8 cellular contexts compared by ENCODE assay signal in the genomic region with DNA sequence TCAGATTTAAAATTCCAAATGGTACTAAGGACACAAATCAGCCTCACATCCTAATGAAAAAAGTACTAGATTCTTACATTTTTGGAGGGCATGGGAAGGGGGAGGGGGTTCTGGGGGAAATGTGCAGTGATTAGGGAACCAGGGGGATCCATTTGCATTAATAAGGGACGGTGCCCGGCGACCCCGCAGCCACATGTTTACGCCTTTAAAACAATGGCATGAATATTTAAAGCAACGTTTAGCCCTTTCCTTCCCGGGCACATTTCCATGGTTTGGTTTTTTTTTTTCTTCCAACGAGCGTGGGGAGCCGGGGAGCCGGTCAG. TPM values are rescaled to one million over a fixed set of nuclear protein-coding genes. Genes with fewer than 3 reads are reported as not detected.
A peak's percentile ranks its signal among the peaks of the same experiment; 100 is the strongest.
DNase-seq lines count a peak whose midpoint lies in the region; ATAC-seq, FAIRE-seq and TF ChIP-seq lines count a peak whose summit lies in the region.

No MANE protein-coding gene starts in this region.

- peak overlapping the region; percentile 97 for H3K27ac ChIP-seq in A673 (ENCODE audit: low read depth, low read length, poor library complexity, severe bottlenecking)
- peak overlapping the region; percentile 97 for H3K27ac ChIP-seq in HUES6 (ENCODE audit: low read depth, low read length)

- ATAC-seq in mucosa of descending colon (no peak), HG03565 (IDR thresholded peaks at IDR 0.05; ENCODE audit: unreplicated experiment) (no peak), HG02938 (IDR thresholded peaks at IDR 0.05; ENCODE audit: unreplicated experiment) (no peak), GM18519 (IDR thresholded peaks at IDR 0.05; ENCODE audit: low FRiP score, unreplicated experiment) (no peak)

- POLR2A ChIA-PET in A673 (lab: Charles Lee; ENCODE audit: low non-redundant PET), result no interaction called here

- H3K36me3 ChIP-seq in A673 (ENCODE audit: insufficient read depth, low read length, poor library complexity, severe bottlenecking) (peaks cover 16% of the 10 kb centered on the region), HUES6 (ENCODE audit: control insufficient read depth, insufficient read depth, low read length) (peaks cover 29% of the 10 kb centered on the region), bronchial epithelial cell (ENCODE audit: control insufficient read depth, insufficient read depth, low read length) (peaks cover 4% of the 10 kb centered on the region), mucosa of descending colon (ENCODE audit: low read depth) (no peaks in the 10 kb centered on the region)

- DNase-seq in A673 (ENCODE audit: low spot score) (peak; percentile 15), bronchial epithelial cell (ENCODE audit: low read depth) (no peak), mucosa of descending colon (peak in 1 of 3 donors; percentile 28), erythroblast (lab: John Stamatoyannopoulos, UW) (no peak)

- CTCF ChIA-PET in A673 (lab: Charles Lee), result no interaction called here

- H3K27me3 ChIP-seq in A673 (replicated peaks; ENCODE audit: insufficient read depth, low read depth, low read length, poor library complexity) (no peaks in the 10 kb centered on the region), HUES6 (ENCODE audit: control insufficient read depth, insufficient read depth, low read length) (peaks cover 19% of the 10 kb centered on the region; the same call in 1 of the 2 replicates), bronchial epithelial cell (ENCODE audit: control insufficient read depth, insufficient read depth, low read length) (peaks cover 2% of the 10 kb centered on the region)

- no peak for TF ChIP-seq POLR2A in erythroblast (IDR thresholded peaks at IDR 0.05; ENCODE audit: low read length)

- H3K9me3 ChIP-seq in A673 (ENCODE audit: low read depth, low read length, poor library complexity, severe bottlenecking) (no peaks in the 10 kb centered on the region), HUES6 (ENCODE audit: control insufficient read depth, insufficient read depth, low read depth, low read length) (no peaks in the 10 kb centered on the region), mucosa of descending colon (no peaks in the 10 kb centered on the region)

- no TSS peak for BruUV-seq in A673 (replicated peaks; lab: Mats Ljungman, UMichigan)

- peak overlapping the region; percentile 92 for H3K9ac ChIP-seq in HUES6 (ENCODE audit: low read length)

- TF ChIP-seq CTCF in A673 (conservative IDR thresholded peaks at IDR 0.05; ENCODE audit: low read depth, low read length) (no peak), bronchial epithelial cell (IDR thresholded peaks at IDR 0.05; ENCODE audit: insufficient read depth, low read length, severe bottlenecking) (no peak), mucosa of descending colon (IDR thresholded peaks at IDR 0.05) (no peak)

- intact Hi-C loops in A673 (cut with micrococcal nuclease; ENCODE audit: unreplicated experiment), result no loop called here
- intact Hi-C loops in mucosa of descending colon (cut with DNase I, micrococcal nuclease), result no loop called here

- no peak for FAIRE-seq in bronchial epithelial cell (lab: Jason Lieb, UNC)

- H3K4me1 ChIP-seq in A673 (ENCODE audit: insufficient read depth, low read length, poor library complexity, severe bottlenecking) (peaks cover 7% of the 10 kb centered on the region), HUES6 (ENCODE audit: control insufficient read depth, insufficient read depth, low read length) (peaks cover 35% of the 10 kb centered on the region), mucosa of descending colon (ENCODE audit: low read depth) (peaks cover 15% of the 10 kb centered on the region)

- H3K4me3 ChIP-seq in A673 (ENCODE audit: low read depth, low read length, poor library complexity, severe bottlenecking) (peak overlapping the region; percentile 71), HUES6 (ENCODE audit: low read depth, low read length) (peak overlapping the region; percentile 82), bronchial epithelial cell (ENCODE audit: low read depth, low read length) (peak overlapping the region; percentile 71), mucosa of descending colon (peak overlapping the region; percentile 87)

RNA-seq across cellular contexts. Expression of gene SEPHS1, which starts 1.2 kb away (rescaled TPM):
- total RNA-seq in A673 (2021) (111 and 124 TPM in 2 replicates), bronchial epithelial cell (18.7 and 22.9 TPM in 2 replicates), mucosa of descending colon (10 to 100 TPM; 32.3 to 40.3 (median 36.6) TPM)

RNA-seq across cellular contexts. Expression of gene PHYH, which starts 47.0 kb away (rescaled TPM):
- total RNA-seq in A673 (2021) (5.1 and 8.6 TPM in 2 replicates), bronchial epithelial cell (5.3 and 10.9 TPM in 2 replicates), mucosa of descending colon (10 to 100 TPM; 33.8 to 64.2 (median 53.6) TPM)
